In genomic region chr3:14391033-14391432, GRCh38 we compare ENCODE assay signal across 10 cellular contexts. TPM values are rescaled to one million over a fixed set of nuclear protein-coding genes. Genes with fewer than 3 reads are reported as not detected.
A peak's percentile ranks its signal among the peaks of the same experiment; 100 is the strongest.
DNase-seq lines count a peak whose midpoint lies in the region; ATAC-seq and TF ChIP-seq lines count a peak whose summit lies in the region.
"Had no signal": no experiment of that assay in that cellular context is flagged by ENCODE, and none has a peak within 500 bp of the region (broad histone marks: within the 10 kb centered on the region; RNA-seq: fewer than 3 reads in every experiment).

No MANE protein-coding gene starts in this region.

- H3K4me1 ChIP-seq in left ventricle myocardium inferior: peaks cover 5% of the 10 kb centered on the region
- peaks cover 0 to 10% of the 10 kb centered on the region in 2 donors for H3K4me1 ChIP-seq in thoracic aorta (ENCODE audit: control insufficient read depth in 1 of 2, low read depth in 2 of 2)

- H3K4me3 ChIP-seq in left ventricle myocardium inferior (no peak overlapping the region), thoracic aorta (no peak overlapping the region)

- DNase-seq in DMS153 (lab: John Stamatoyannopoulos, UW) (peak; percentile 41), DMS153 treated with DMSO at 0.1 percent for 48 hours (lab: John Stamatoyannopoulos, UW; ENCODE audit: unreplicated experiment) (no peak), SK-MEL-5 (ENCODE audit: low read depth, low spot score) (peak; percentile 74), left ventricle myocardium inferior (peak; percentile 35), thoracic aorta (ENCODE audit: low spot score) (no peak), NCI-H1105 (lab: John Stamatoyannopoulos, UW) (no peak)
- DNase-seq in activated effector memory CD4-positive, alpha-beta T cell treated with anti-CD3 and anti-CD28 coated beads, Interleukin-2, amount 50 U/mL, for 16 hours: no peak

- TF ChIP-seq CTCF in left ventricle myocardium inferior (IDR thresholded peaks at IDR 0.05; ENCODE audit: borderline replicate concordance): no peak
- TF ChIP-seq CTCF in thoracic aorta (IDR thresholded peaks at IDR 0.05): no peak

- H3K27me3 ChIP-seq in left ventricle myocardium inferior (ENCODE audit: low read depth) (peaks cover 14% of the 10 kb centered on the region), thoracic aorta (replicated peaks; ENCODE audit: insufficient read depth) (no peaks in the 10 kb centered on the region)

- ATAC-seq in thoracic aorta (ENCODE audit: insufficient number of reproducible peaks, low FRiP score, low read depth) (peak; percentile 66), HG03159 (IDR thresholded peaks at IDR 0.05; ENCODE audit: unreplicated experiment) (no peak)

- H3K9me3 ChIP-seq in left ventricle myocardium inferior (replicated peaks) (no peaks in the 10 kb centered on the region), thoracic aorta (no peaks in the 10 kb centered on the region)

- H3K36me3 ChIP-seq in left ventricle myocardium inferior: no peaks in the 10 kb centered on the region
- H3K36me3 ChIP-seq in thoracic aorta: no peaks in the 10 kb centered on the region

- no peak overlapping the region for H3K27ac ChIP-seq in left ventricle myocardium inferior (replicated peaks)
- no peak overlapping the region for H3K27ac ChIP-seq in thoracic aorta
- H3K27ac ChIP-seq: 22Rv1, epithelial cell of prostate had no signal

- intact Hi-C loops in left ventricle myocardium inferior (cut with micrococcal nuclease): no loop called here

- in situ Hi-C loops in SK-MEL-5 (cut with HindIII; ENCODE audit: low pct_unique_long_range_greater_than_20kb, low sequenced_read_pairs): no loop called here

RNA-seq across cellular contexts. Expression of gene SLC6A6, which starts 11.4 kb away (rescaled TPM):
- 9.4 and 10.2 TPM in 2 replicates for total RNA-seq in SK-MEL-5 (2014; rRNA removed; shearing (Covaris generic))
- 12.6 and 15.9 TPM in 2 replicates for polyA plus RNA-seq in SK-MEL-5 (2015; cell fraction: cytosol; rRNA removed)
- polyA plus RNA-seq in SK-MEL-5 (2015; cell fraction: nucleus; rRNA removed): 24.3 and 30.0 TPM in 2 replicates
- 35.4 TPM for total RNA-seq in left ventricle myocardium inferior
- 10 to 100 TPM; 33.5 to 45.5 TPM for total RNA-seq in thoracic aorta

Comparison
In these comparisons a context has a peak if more than half of its experiments do, and no peak if none do; other contexts are left out.
1. DNase-seq: peak in DMS153 (single experiment), SK-MEL-5 (single experiment) and left ventricle myocardium inferior (single experiment); none in DMS153 treated with DMSO at 0.1 percent for 48 hours (single experiment), thoracic aorta (single experiment), activated effector memory CD4-positive, alpha-beta T cell treated with anti-CD3 and anti-CD28 coated beads, Interleukin-2, amount 50 U/mL, for 16 hours (single experiment) and NCI-H1105 (single experiment).